5 cellular contexts compared by ENCODE assay signal in the genomic region with DNA sequence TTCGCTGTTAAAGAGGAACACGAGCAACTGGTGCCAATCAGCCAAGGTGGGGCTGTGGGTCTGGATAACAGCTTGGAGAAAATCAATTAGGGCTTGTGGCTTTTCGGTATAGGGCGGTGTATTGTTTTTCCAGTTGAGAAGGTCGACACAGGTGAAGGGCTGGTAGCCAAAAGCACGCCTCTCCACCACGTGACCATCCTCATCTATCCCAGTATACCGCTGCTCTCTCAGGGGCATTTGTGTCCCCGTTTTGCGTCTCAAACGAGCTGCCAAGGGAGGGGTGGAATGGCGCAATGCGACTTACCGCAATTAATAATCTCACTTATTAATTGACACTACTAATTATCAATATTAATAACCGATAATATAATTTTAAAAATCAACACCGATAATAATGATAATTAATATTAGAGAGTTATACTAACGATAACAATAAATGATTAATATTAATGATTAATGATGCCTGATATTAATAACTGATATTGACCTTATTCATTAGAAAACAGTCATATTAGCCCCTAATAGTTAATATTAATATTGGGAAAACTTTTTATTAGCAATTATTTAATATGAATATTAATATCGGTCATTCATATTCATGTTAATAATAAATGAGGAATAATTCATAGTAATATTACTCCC.
DNase-seq lines count a peak whose midpoint lies in the region; ATAC-seq, FAIRE-seq and TF ChIP-seq lines count a peak whose summit lies in the region.
"Not testable (repeated sequence)": the region's sequence is repeated elsewhere in the genome, so short reads cannot be mapped to it uniquely, and the experiment has no call there.

No MANE protein-coding gene starts in this region.

- CTCF ChIA-PET in WTC11 (lab: Charles Lee), result not testable (repeated sequence)

- POLR2A ChIA-PET in WTC11 (lab: Charles Lee), result not testable (repeated sequence)

- not testable (repeated sequence) for H3K36me3 Mint-ChIP-seq in WTC11; nephron progenitor cell (ENCODE audit: low read depth)

- not testable (repeated sequence) for H3K27ac ChIP-seq in kidney (ENCODE audit: low read depth in 2 of 2, low read length in 2 of 2)

- not testable (repeated sequence) for H3K36me3 ChIP-seq in kidney (ENCODE audit: control insufficient read depth in 1 of 2, insufficient read depth in 2 of 2, low read length in 2 of 2)

- peaks cover 68% of the 10 kb centered on the region for H3K4me1 Mint-ChIP-seq in WTC11
- H3K4me1 Mint-ChIP-seq in nephron progenitor cell, result peaks cover 36% of the 10 kb centered on the region

- not testable (repeated sequence) for H3K4me1 ChIP-seq in kidney (ENCODE audit: control insufficient read depth in 1 of 2, insufficient read depth in 1 of 2, low read depth in 1 of 2, low read length in 2 of 2)

- FAIRE-seq in G401.6 (lab: Jason Lieb, UNC) (peak; percentile 87), colon (lab: Jason Lieb, UNC) (peak; percentile 24), kidney (lab: Jason Lieb, UNC) (peak; percentile 92)

- not testable (repeated sequence) for DNase-seq in WTC11 (ENCODE audit: low spot score); kidney; nephron progenitor cell

- intact Hi-C loops in kidney (cut with DNase I), result not testable (repeated sequence)

- TF ChIP-seq CTCF in WTC11 (IDR thresholded peaks at IDR 0.05); kidney (IDR thresholded peaks at IDR 0.05; ENCODE audit: borderline replicate concordance, extremely low read depth, insufficient read depth); nephron progenitor cell (IDR thresholded peaks at IDR 0.05): not testable (repeated sequence)

- H3K4me3 Mint-ChIP-seq in WTC11, nephron progenitor cell: not testable (repeated sequence)

- not testable (repeated sequence) for H3K27me3 Mint-ChIP-seq in WTC11 (ENCODE audit: low read depth)
- peaks cover 51% of the 10 kb centered on the region for H3K27me3 Mint-ChIP-seq in nephron progenitor cell (ENCODE audit: low read depth, poor library complexity)

- not testable (repeated sequence) for ATAC-seq in WTC11

- H3K9me3 ChIP-seq in kidney (ENCODE audit: control insufficient read depth in 1 of 2, low read length in 2 of 2), result not testable (repeated sequence)

- H3K4me3 ChIP-seq in kidney (ENCODE audit: low read length in 2 of 2), result not testable (repeated sequence)

- not testable (repeated sequence) for H3K27ac Mint-ChIP-seq in WTC11
- H3K27ac Mint-ChIP-seq in nephron progenitor cell, result peak overlapping the region; percentile 29

- not testable (repeated sequence) for H3K9me3 Mint-ChIP-seq in WTC11, nephron progenitor cell

- not testable (repeated sequence) for H3K9ac ChIP-seq in kidney (ENCODE audit: low read length in 2 of 2)

TF ChIP-seq in WTC11, 78 proteins besides CTCF, POLR2A, EP300 and RAD21:
- TF ChIP-seq HMGA2 (CRISPR knock-in tag; IDR thresholded peaks at IDR 0.05), result peak; percentile 53; the same call in 1 of the 2 replicates
